Comparison of ENCODE assay signal across 1 cellular context in the genomic region with DNA sequence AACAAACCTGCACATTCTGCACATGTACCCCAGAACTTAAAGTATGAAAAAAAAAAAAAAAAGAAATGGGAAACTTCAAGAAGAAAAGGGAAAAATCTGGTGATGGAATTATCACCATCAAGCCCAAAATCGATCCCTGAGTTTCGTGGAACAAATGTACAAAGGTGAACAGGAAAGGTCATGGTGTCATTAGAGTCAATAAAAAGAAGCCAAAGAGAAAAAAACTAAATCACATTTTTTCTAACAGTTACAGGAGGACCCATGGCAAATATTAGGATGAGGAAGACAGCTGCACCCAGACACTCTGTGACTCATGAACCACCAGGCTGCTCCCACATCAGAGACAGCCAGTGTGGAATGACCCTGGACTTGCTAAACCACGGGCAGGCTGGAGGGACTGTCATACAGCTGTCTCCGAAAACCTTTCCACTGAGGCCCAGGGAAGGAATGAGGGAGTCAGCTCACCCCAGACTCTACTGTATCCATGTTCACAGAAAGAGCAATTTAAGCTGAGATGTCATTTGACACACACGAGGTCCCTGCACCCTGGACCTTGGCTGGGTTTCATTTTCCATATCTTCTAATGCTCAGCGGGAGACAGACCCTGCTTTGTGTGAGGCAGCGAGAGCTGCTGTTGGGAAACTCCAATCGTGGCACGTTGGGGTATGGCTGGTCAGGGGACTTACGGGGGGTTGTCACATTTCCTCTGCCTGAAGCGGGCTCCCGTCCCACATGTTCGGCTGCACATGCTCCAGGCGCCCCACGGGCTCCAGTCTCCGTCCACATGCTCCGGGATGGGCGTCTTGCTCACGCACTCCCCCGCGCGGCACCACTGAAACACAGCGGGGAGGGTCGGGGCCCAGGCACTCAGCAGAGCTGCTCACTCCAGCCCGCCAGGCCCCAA.
A peak's percentile ranks its signal among the peaks of the same experiment; 100 is the strongest.
TF ChIP-seq lines count a peak whose summit lies in the region.

No MANE protein-coding gene starts in this region.

TF ChIP-seq in HepG2, 621 proteins besides CTCF, POLR2A, EP300 and RAD21 (continued from another document and continues in another):
- TF ChIP-seq, protein P1, sequence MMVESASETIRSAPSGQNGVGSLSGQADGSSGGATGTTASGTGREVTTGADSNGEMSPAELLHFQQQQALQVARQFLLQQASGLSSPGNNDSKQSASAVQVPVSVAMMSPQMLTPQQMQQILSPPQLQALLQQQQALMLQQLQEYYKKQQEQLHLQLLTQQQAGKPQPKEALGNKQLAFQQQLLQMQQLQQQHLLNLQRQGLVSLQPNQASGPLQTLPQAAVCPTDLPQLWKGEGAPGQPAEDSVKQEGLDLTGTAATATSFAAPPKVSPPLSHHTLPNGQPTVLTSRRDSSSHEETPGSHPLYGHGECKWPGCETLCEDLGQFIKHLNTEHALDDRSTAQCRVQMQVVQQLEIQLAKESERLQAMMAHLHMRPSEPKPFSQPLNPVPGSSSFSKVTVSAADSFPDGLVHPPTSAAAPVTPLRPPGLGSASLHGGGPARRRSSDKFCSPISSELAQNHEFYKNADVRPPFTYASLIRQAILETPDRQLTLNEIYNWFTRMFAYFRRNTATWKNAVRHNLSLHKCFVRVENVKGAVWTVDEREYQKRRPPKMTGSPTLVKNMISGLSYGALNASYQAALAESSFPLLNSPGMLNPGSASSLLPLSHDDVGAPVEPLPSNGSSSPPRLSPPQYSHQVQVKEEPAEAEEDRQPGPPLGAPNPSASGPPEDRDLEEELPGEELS (CRISPR knock-in tag; IDR thresholded peaks at IDR 0.05) = peak; percentile 34; the same call in 1 of the 2 replicates
- 0 out of 2 replicates have a peak, but pooled peaks have one; percentile 43 for TF ChIP-seq ZMYM3 (CRISPR knock-in tag; IDR thresholded peaks at IDR 0.05)
- no peak for TF ChIP-seq CREM (IDR thresholded peaks at IDR 0.05)
- TF ChIP-seq CREM (CRISPR knock-in tag; IDR thresholded peaks at IDR 0.05) = no peak
- TF ChIP-seq ZFP1 (CRISPR knock-in tag; IDR thresholded peaks at IDR 0.05) = no peak
- 0 out of 2 replicates have a peak, but pooled peaks have one; percentile 13 for TF ChIP-seq CBX5 (CRISPR knock-in tag; IDR thresholded peaks at IDR 0.05; ENCODE audit: borderline replicate concordance)
- peak; percentile 83; the same call in 1 of the 2 replicates for TF ChIP-seq ZNF546 (CRISPR knock-in tag; conservative IDR thresholded peaks at IDR 0.05)
- TF ChIP-seq KDM2A (CRISPR knock-in tag; IDR thresholded peaks at IDR 0.05; ENCODE audit: borderline replicate concordance, low read depth) = peak; percentile 76; the same call in 1 of the 2 replicates
- 0 out of 2 replicates have a peak, but pooled peaks have one; percentile 27 for TF ChIP-seq TAF1 (CRISPR knock-in tag; IDR thresholded peaks at IDR 0.05)
- TF ChIP-seq ZNF274 (CRISPR knock-in tag; IDR thresholded peaks at IDR 0.05) = peak; percentile 81
- peak; percentile 80 for TF ChIP-seq XBP1 (CRISPR knock-in tag; IDR thresholded peaks at IDR 0.05)
- no peak for TF ChIP-seq ZNF180 (CRISPR knock-in tag; IDR thresholded peaks at IDR 0.05; ENCODE audit: borderline replicate concordance, low read depth)
- no peak for TF ChIP-seq MED1 (CRISPR knock-in tag; IDR thresholded peaks at IDR 0.05)
- TF ChIP-seq ZNF33B (CRISPR knock-in tag; IDR thresholded peaks at IDR 0.05) = peak; percentile 85; the same call in 1 of the 2 replicates
- peak; percentile 84 for TF ChIP-seq ZNF552 (CRISPR knock-in tag; IDR thresholded peaks at IDR 0.05; ENCODE audit: borderline replicate concordance)
- no peak for TF ChIP-seq RAD51 (IDR thresholded peaks at IDR 0.05; ENCODE audit: borderline replicate concordance)
- peak; percentile 80; the same call in 1 of the 2 replicates for TF ChIP-seq ZNF557 (CRISPR knock-in tag; IDR thresholded peaks at IDR 0.05)
- TF ChIP-seq, protein P2, sequence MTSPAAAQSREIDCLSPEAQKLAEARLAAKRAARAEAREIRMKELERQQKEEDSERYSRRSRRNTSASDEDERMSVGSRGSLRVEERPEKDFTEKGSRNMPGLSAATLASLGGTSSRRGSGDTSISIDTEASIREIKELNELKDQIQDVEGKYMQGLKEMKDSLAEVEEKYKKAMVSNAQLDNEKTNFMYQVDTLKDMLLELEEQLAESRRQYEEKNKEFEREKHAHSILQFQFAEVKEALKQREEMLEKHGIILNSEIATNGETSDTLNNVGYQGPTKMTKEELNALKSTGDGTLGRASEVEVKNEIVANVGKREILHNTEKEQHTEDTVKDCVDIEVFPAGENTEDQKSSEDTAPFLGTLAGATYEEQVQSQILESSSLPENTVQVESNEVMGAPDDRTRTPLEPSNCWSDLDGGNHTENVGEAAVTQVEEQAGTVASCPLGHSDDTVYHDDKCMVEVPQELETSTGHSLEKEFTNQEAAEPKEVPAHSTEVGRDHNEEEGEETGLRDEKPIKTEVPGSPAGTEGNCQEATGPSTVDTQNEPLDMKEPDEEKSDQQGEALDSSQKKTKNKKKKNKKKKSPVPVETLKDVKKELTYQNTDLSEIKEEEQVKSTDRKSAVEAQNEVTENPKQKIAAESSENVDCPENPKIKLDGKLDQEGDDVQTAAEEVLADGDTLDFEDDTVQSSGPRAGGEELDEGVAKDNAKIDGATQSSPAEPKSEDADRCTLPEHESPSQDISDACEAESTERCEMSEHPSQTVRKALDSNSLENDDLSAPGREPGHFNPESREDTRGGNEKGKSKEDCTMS (CRISPR knock-in tag; conservative IDR thresholded peaks at IDR 0.05) = no peak
- TF ChIP-seq, protein P3, sequence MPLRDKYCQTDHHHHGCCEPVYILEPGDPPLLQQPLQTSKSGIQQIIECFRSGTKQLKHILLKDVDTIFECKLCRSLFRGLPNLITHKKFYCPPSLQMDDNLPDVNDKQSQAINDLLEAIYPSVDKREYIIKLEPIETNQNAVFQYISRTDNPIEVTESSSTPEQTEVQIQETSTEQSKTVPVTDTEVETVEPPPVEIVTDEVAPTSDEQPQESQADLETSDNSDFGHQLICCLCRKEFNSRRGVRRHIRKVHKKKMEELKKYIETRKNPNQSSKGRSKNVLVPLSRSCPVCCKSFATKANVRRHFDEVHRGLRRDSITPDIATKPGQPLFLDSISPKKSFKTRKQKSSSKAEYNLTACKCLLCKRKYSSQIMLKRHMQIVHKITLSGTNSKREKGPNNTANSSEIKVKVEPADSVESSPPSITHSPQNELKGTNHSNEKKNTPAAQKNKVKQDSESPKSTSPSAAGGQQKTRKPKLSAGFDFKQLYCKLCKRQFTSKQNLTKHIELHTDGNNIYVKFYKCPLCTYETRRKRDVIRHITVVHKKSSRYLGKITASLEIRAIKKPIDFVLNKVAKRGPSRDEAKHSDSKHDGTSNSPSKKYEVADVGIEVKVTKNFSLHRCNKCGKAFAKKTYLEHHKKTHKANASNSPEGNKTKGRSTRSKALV (CRISPR knock-in tag; IDR thresholded peaks at IDR 0.05) = peak; percentile 62; the same call in 1 of the 2 replicates
- no peak for TF ChIP-seq MEF2D (CRISPR knock-in tag; IDR thresholded peaks at IDR 0.05)
- 0 out of 2 replicates have a peak, but pooled peaks have one; percentile 19 for TF ChIP-seq ZNF12 (CRISPR knock-in tag; IDR thresholded peaks at IDR 0.05)
- TF ChIP-seq FOXA3 (CRISPR knock-in tag; IDR thresholded peaks at IDR 0.05) = 0 out of 2 replicates have a peak, but pooled peaks have one; percentile 8
- no peak for TF ChIP-seq FOXP1 (IDR thresholded peaks at IDR 0.05)
- peak; percentile 22; the same call in 1 of the 2 replicates for TF ChIP-seq FOXP1 (CRISPR knock-in tag; IDR thresholded peaks at IDR 0.05)
- peak; percentile 93; the same call in 1 of the 2 replicates for TF ChIP-seq ZNF839 (CRISPR knock-in tag; IDR thresholded peaks at IDR 0.05; ENCODE audit: borderline replicate concordance)
- TF ChIP-seq JUND (CRISPR knock-in tag; IDR thresholded peaks at IDR 0.05) = 0 out of 2 replicates have a peak, but pooled peaks have one; percentile 11
- TF ChIP-seq, protein P4, sequence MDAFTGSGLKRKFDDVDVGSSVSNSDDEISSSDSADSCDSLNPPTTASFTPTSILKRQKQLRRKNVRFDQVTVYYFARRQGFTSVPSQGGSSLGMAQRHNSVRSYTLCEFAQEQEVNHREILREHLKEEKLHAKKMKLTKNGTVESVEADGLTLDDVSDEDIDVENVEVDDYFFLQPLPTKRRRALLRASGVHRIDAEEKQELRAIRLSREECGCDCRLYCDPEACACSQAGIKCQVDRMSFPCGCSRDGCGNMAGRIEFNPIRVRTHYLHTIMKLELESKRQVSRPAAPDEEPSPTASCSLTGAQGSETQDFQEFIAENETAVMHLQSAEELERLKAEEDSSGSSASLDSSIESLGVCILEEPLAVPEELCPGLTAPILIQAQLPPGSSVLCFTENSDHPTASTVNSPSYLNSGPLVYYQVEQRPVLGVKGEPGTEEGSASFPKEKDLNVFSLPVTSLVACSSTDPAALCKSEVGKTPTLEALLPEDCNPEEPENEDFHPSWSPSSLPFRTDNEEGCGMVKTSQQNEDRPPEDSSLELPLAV (CRISPR knock-in tag; conservative IDR thresholded peaks at IDR 0.05; ENCODE audit: low read depth) = no peak
- TF ChIP-seq PHF5A (CRISPR knock-in tag; IDR thresholded peaks at IDR 0.05; ENCODE audit: low read depth, unreplicated experiment) = no peak
- TF ChIP-seq ZNF3 (CRISPR knock-in tag; IDR thresholded peaks at IDR 0.05) = no peak
- 0 out of 2 replicates have a peak, but pooled peaks have one; percentile 42 for TF ChIP-seq MTA1 (CRISPR knock-in tag; IDR thresholded peaks at IDR 0.05; ENCODE audit: borderline replicate concordance)
- peak; percentile 84; the same call in 1 of the 2 replicates for TF ChIP-seq ZNF510 (CRISPR knock-in tag; IDR thresholded peaks at IDR 0.05; ENCODE audit: low read depth)
- TF ChIP-seq NFKB2 (CRISPR knock-in tag; IDR thresholded peaks at IDR 0.05; ENCODE audit: borderline replicate concordance) = peak; percentile 97
- TF ChIP-seq, protein P5, sequence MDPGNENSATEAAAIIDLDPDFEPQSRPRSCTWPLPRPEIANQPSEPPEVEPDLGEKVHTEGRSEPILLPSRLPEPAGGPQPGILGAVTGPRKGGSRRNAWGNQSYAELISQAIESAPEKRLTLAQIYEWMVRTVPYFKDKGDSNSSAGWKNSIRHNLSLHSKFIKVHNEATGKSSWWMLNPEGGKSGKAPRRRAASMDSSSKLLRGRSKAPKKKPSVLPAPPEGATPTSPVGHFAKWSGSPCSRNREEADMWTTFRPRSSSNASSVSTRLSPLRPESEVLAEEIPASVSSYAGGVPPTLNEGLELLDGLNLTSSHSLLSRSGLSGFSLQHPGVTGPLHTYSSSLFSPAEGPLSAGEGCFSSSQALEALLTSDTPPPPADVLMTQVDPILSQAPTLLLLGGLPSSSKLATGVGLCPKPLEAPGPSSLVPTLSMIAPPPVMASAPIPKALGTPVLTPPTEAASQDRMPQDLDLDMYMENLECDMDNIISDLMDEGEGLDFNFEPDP (CRISPR knock-in tag; conservative IDR thresholded peaks at IDR 0.05) = no peak
- TF ChIP-seq ZNF776 (CRISPR knock-in tag; IDR thresholded peaks at IDR 0.05) = peak; percentile 79; the same call in 1 of the 2 replicates
- TF ChIP-seq ZNF7 (CRISPR knock-in tag; IDR thresholded peaks at IDR 0.05) = no peak
- TF ChIP-seq GABPB1 (CRISPR knock-in tag; IDR thresholded peaks at IDR 0.05) = peak; percentile 86
- TF ChIP-seq ZNF143 (CRISPR knock-in tag; IDR thresholded peaks at IDR 0.05) = peak; percentile 50; the same call in 1 of the 2 replicates
- TF ChIP-seq ZFY (CRISPR knock-in tag; IDR thresholded peaks at IDR 0.05) = 0 out of 2 replicates have a peak, but pooled peaks have one; percentile 32
- no peak for TF ChIP-seq SP140L (CRISPR knock-in tag; IDR thresholded peaks at IDR 0.05; ENCODE audit: borderline replicate concordance)
- 0 out of 2 replicates have a peak, but pooled peaks have one; percentile 52 for TF ChIP-seq ZNF256 (CRISPR knock-in tag; conservative IDR thresholded peaks at IDR 0.05)
- peak; percentile 49; the same call in 1 of the 2 replicates for TF ChIP-seq KAT8 (CRISPR knock-in tag; IDR thresholded peaks at IDR 0.05)
- peak; percentile 80; the same call in 1 of the 2 replicates for TF ChIP-seq ZNF430 (CRISPR knock-in tag; IDR thresholded peaks at IDR 0.05)
- 0 out of 2 replicates have a peak, but pooled peaks have one; percentile 71 for TF ChIP-seq ZIK1 (CRISPR knock-in tag; IDR thresholded peaks at IDR 0.05; ENCODE audit: borderline replicate concordance, low read depth)
- TF ChIP-seq HOXA3 (CRISPR knock-in tag; IDR thresholded peaks at IDR 0.05) = peak; percentile 64
- TF ChIP-seq, protein P6, sequence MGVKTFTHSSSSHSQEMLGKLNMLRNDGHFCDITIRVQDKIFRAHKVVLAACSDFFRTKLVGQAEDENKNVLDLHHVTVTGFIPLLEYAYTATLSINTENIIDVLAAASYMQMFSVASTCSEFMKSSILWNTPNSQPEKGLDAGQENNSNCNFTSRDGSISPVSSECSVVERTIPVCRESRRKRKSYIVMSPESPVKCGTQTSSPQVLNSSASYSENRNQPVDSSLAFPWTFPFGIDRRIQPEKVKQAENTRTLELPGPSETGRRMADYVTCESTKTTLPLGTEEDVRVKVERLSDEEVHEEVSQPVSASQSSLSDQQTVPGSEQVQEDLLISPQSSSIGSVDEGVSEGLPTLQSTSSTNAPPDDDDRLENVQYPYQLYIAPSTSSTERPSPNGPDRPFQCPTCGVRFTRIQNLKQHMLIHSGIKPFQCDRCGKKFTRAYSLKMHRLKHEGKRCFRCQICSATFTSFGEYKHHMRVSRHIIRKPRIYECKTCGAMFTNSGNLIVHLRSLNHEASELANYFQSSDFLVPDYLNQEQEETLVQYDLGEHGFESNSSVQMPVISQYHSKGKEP (CRISPR knock-in tag; IDR thresholded peaks at IDR 0.05) = peak; percentile 32; the same call in 1 of the 2 replicates
- TF ChIP-seq DMAP1 (CRISPR knock-in tag; IDR thresholded peaks at IDR 0.05) = peak; percentile 70; the same call in 1 of the 2 replicates
- TF ChIP-seq ZNF891 (CRISPR knock-in tag; IDR thresholded peaks at IDR 0.05) = peak; percentile 93; the same call in 1 of the 2 replicates
- TF ChIP-seq YEATS2 (CRISPR knock-in tag; IDR thresholded peaks at IDR 0.05; ENCODE audit: borderline replicate concordance) = no peak
- peak; percentile 59; the same call in 1 of the 2 replicates for TF ChIP-seq ZBTB42 (CRISPR knock-in tag; IDR thresholded peaks at IDR 0.05)
- peak; percentile 56; the same call in 1 of the 2 replicates for TF ChIP-seq ZNF749 (CRISPR knock-in tag; IDR thresholded peaks at IDR 0.05; ENCODE audit: borderline replicate concordance)
- TF ChIP-seq TSC22D2 (CRISPR knock-in tag; IDR thresholded peaks at IDR 0.05; ENCODE audit: borderline replicate concordance) = peak; percentile 84; the same call in 1 of the 2 replicates
- peak; percentile 23; the same call in 1 of the 2 replicates for TF ChIP-seq NR2F6 (IDR thresholded peaks at IDR 0.05)
- no peak for TF ChIP-seq NR2F6 (CRISPR knock-in tag; IDR thresholded peaks at IDR 0.05)
- peak; percentile 57; the same call in 1 of the 2 replicates for TF ChIP-seq HOXA5 (CRISPR knock-in tag; IDR thresholded peaks at IDR 0.05)
- no peak for TF ChIP-seq ZNF550 (CRISPR knock-in tag; IDR thresholded peaks at IDR 0.05; ENCODE audit: borderline replicate concordance)
- 0 out of 2 replicates have a peak, but pooled peaks have one; percentile 17 for TF ChIP-seq RARA (CRISPR knock-in tag; IDR thresholded peaks at IDR 0.05)
- TF ChIP-seq, protein P7, sequence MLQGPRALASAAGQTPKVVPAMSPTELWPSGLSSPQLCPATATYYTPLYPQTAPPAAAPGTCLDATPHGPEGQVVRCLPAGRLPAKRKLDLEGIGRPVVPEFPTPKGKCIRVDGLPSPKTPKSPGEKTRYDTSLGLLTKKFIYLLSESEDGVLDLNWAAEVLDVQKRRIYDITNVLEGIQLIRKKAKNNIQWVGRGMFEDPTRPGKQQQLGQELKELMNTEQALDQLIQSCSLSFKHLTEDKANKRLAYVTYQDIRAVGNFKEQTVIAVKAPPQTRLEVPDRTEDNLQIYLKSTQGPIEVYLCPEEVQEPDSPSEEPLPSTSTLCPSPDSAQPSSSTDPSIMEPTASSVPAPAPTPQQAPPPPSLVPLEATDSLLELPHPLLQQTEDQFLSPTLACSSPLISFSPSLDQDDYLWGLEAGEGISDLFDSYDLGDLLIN (CRISPR knock-in tag; IDR thresholded peaks at IDR 0.05; ENCODE audit: borderline replicate concordance) = peak; percentile 56; the same call in 1 of the 2 replicates
